Comparison of ENCODE assay signal across 3 cellular contexts in the genomic region with DNA sequence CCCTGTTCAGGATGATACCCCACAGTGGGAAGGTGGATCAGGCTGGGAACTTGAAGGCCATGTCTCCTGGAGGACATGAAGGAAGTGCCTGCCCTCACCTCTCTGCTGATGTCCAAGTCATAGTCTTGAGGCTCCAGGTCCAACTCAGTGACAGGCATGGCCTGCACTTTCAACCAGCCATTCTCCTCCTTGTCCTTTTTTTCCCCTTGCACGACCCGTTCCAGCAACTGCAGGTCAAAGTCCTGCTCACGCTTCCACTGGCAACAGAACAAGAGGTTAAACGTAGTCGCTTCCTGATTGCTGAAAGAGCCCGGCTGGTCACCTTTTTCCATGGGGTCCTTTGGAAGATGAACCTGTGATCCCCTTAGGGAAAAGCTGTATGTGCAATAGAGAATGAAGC.
TF ChIP-seq lines count a peak whose summit lies in the region.

No MANE protein-coding gene starts in this region.

TF ChIP-seq in GM12891, 5 proteins besides CTCF, POLR2A, EP300 and RAD21:
- no peak for TF ChIP-seq SPI1 (IDR thresholded peaks at IDR 0.05; ENCODE audit: low read depth, low read length)
- TF ChIP-seq POLR2AphosphoS5 (IDR thresholded peaks at IDR 0.05; ENCODE audit: low read depth, low read length): no peak
- TF ChIP-seq POU2F2 (IDR thresholded peaks at IDR 0.05; ENCODE audit: low read depth, low read length): no peak
- TF ChIP-seq TAF1 (IDR thresholded peaks at IDR 0.05; ENCODE audit: low read depth, low read length): no peak
- TF ChIP-seq PAX5 (IDR thresholded peaks at IDR 0.05; ENCODE audit: insufficient read depth, low read length, severe bottlenecking): no peak

TF ChIP-seq in IMR-90, 13 proteins besides CTCF, POLR2A, EP300 and RAD21:
- TF ChIP-seq, protein P1, sequence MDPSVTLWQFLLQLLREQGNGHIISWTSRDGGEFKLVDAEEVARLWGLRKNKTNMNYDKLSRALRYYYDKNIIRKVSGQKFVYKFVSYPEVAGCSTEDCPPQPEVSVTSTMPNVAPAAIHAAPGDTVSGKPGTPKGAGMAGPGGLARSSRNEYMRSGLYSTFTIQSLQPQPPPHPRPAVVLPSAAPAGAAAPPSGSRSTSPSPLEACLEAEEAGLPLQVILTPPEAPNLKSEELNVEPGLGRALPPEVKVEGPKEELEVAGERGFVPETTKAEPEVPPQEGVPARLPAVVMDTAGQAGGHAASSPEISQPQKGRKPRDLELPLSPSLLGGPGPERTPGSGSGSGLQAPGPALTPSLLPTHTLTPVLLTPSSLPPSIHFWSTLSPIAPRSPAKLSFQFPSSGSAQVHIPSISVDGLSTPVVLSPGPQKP (IDR thresholded peaks at IDR 0.05; ENCODE audit: borderline replicate concordance, low read depth, low read length): no peak
- TF ChIP-seq USF2 (IDR thresholded peaks at IDR 0.05; ENCODE audit: low read depth, low read length) (no peak), NFE2L2 (IDR thresholded peaks at IDR 0.05; ENCODE audit: low read depth, low read length) (no peak), CEBPB (IDR thresholded peaks at IDR 0.05; ENCODE audit: low read depth, low read length) (no peak), MXI1 (IDR thresholded peaks at IDR 0.05; ENCODE audit: borderline replicate concordance, low read depth, low read length) (no peak), SMC3 (IDR thresholded peaks at IDR 0.05; ENCODE audit: low read depth, low read length) (no peak), RCOR1 (IDR thresholded peaks at IDR 0.05; ENCODE audit: insufficient replicate concordance, low read length) (no peak), BHLHE40 (IDR thresholded peaks at IDR 0.05; ENCODE audit: low read depth, low read length) (no peak), FOS (IDR thresholded peaks at IDR 0.05; ENCODE audit: low read depth, low read length) (no peak)

TF ChIP-seq in HepG2, 621 proteins besides CTCF, POLR2A, EP300 and RAD21 (continues in another document):
- TF ChIP-seq SYNCRIP (IDR thresholded peaks at IDR 0.05; ENCODE audit: insufficient read depth, low read depth, low read length) (no peak), FOXJ3 (CRISPR knock-in tag; IDR thresholded peaks at IDR 0.05; ENCODE audit: borderline replicate concordance) (no peak), ZNF337 (CRISPR knock-in tag; IDR thresholded peaks at IDR 0.05; ENCODE audit: borderline replicate concordance, low read depth) (no peak), ZNF550 (CRISPR knock-in tag; IDR thresholded peaks at IDR 0.05; ENCODE audit: borderline replicate concordance) (no peak), ZNF253 (CRISPR knock-in tag; IDR thresholded peaks at IDR 0.05; ENCODE audit: borderline replicate concordance) (no peak), HNF4G (IDR thresholded peaks at IDR 0.05; ENCODE audit: borderline replicate concordance, low read depth, low read length) (peak; percentile 58), HNF4G (CRISPR knock-in tag; IDR thresholded peaks at IDR 0.05; ENCODE audit: borderline replicate concordance, low read depth) (no peak), XRCC5 (optimal IDR thresholded peaks at IDR 0.05; ENCODE audit: low read length) (no peak), ZNF281 (CRISPR knock-in tag; IDR thresholded peaks at IDR 0.05; ENCODE audit: borderline replicate concordance) (no peak), RFXAP (CRISPR knock-in tag; IDR thresholded peaks at IDR 0.05; ENCODE audit: borderline replicate concordance) (no peak), ZNF501 (CRISPR knock-in tag; IDR thresholded peaks at IDR 0.05) (peak; percentile 44), CENPX (CRISPR knock-in tag; IDR thresholded peaks at IDR 0.05) (no peak), ZNF432 (CRISPR knock-in tag; IDR thresholded peaks at IDR 0.05; ENCODE audit: borderline replicate concordance) (no peak), RBM22 (optimal IDR thresholded peaks at IDR 0.05; ENCODE audit: low read length) (peak; percentile 58), ZNF547 (CRISPR knock-in tag; IDR thresholded peaks at IDR 0.05) (no peak), ATF7 (IDR thresholded peaks at IDR 0.05) (no peak), ATF7 (CRISPR knock-in tag; IDR thresholded peaks at IDR 0.05) (no peak), PHB2 (IDR thresholded peaks at IDR 0.05; ENCODE audit: partially characterized antibody) (no peak), GPN1 (CRISPR knock-in tag; IDR thresholded peaks at IDR 0.05; ENCODE audit: borderline replicate concordance) (no peak), GATA4 (IDR thresholded peaks at IDR 0.05; ENCODE audit: borderline replicate concordance, low read depth) (no peak), PHF21A (CRISPR knock-in tag; IDR thresholded peaks at IDR 0.05) (no peak), SIX4 (CRISPR knock-in tag; IDR thresholded peaks at IDR 0.05) (no peak), ZNF747 (CRISPR knock-in tag; IDR thresholded peaks at IDR 0.05; ENCODE audit: borderline replicate concordance) (no peak), ZBTB8A (CRISPR knock-in tag; IDR thresholded peaks at IDR 0.05; ENCODE audit: borderline replicate concordance, low read depth) (no peak), RBAK (CRISPR knock-in tag; IDR thresholded peaks at IDR 0.05) (no peak), JARID2 (CRISPR knock-in tag; IDR thresholded peaks at IDR 0.05; ENCODE audit: insufficient replicate concordance) (no peak), ZNF670 (CRISPR knock-in tag; IDR thresholded peaks at IDR 0.05; ENCODE audit: borderline replicate concordance) (no peak), TBL1XR1 (IDR thresholded peaks at IDR 0.05; ENCODE audit: borderline replicate concordance, low read length, partially characterized antibody) (no peak), ZBTB1 (CRISPR knock-in tag; IDR thresholded peaks at IDR 0.05; ENCODE audit: borderline replicate concordance) (no peak), JUN (CRISPR knock-in tag; IDR thresholded peaks at IDR 0.05) (no peak), REST (IDR thresholded peaks at IDR 0.05; ENCODE audit: borderline replicate concordance in 1 of 2, low read depth in 1 of 2, low read length in 2 of 2) (no peak), ZNF343 (CRISPR knock-in tag; IDR thresholded peaks at IDR 0.05) (no peak), KDM4B (CRISPR knock-in tag; IDR thresholded peaks at IDR 0.05) (no peak), MNT (IDR thresholded peaks at IDR 0.05) (no peak), HNF4A (CRISPR knock-in tag; IDR thresholded peaks at IDR 0.05) (peak; percentile 72), ZNF354B (CRISPR knock-in tag; IDR thresholded peaks at IDR 0.05) (no peak), ZNF720 (CRISPR knock-in tag; IDR thresholded peaks at IDR 0.05) (no peak), ATF2 (CRISPR knock-in tag; IDR thresholded peaks at IDR 0.05) (no peak), SP140L (CRISPR knock-in tag; IDR thresholded peaks at IDR 0.05; ENCODE audit: borderline replicate concordance) (no peak), KLF11 (CRISPR knock-in tag; IDR thresholded peaks at IDR 0.05) (no peak), KDM2A (CRISPR knock-in tag; IDR thresholded peaks at IDR 0.05; ENCODE audit: borderline replicate concordance, low read depth) (0 out of 2 replicates have a peak, but pooled peaks have one; percentile 4), MYNN (CRISPR knock-in tag; IDR thresholded peaks at IDR 0.05; ENCODE audit: low read depth) (no peak)
- TF ChIP-seq, protein P2, sequence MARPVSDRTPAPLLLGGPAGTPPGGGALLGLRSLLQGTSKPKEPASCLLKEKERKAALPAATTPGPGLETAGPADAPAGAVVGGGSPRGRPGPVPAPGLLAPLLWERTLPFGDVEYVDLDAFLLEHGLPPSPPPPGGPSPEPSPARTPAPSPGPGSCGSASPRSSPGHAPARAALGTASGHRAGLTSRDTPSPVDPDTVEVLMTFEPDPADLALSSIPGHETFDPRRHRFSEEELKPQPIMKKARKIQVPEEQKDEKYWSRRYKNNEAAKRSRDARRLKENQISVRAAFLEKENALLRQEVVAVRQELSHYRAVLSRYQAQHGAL (CRISPR knock-in tag; IDR thresholded peaks at IDR 0.05; ENCODE audit: not compliant biosample characterization): no peak
- TF ChIP-seq, protein P3, sequence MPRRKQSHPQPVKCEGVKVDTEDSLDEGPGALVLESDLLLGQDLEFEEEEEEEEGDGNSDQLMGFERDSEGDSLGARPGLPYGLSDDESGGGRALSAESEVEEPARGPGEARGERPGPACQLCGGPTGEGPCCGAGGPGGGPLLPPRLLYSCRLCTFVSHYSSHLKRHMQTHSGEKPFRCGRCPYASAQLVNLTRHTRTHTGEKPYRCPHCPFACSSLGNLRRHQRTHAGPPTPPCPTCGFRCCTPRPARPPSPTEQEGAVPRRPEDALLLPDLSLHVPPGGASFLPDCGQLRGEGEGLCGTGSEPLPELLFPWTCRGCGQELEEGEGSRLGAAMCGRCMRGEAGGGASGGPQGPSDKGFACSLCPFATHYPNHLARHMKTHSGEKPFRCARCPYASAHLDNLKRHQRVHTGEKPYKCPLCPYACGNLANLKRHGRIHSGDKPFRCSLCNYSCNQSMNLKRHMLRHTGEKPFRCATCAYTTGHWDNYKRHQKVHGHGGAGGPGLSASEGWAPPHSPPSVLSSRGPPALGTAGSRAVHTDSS (CRISPR knock-in tag; conservative IDR thresholded peaks at IDR 0.05): no peak
